4 cellular contexts compared by ENCODE assay signal in the genomic region with DNA sequence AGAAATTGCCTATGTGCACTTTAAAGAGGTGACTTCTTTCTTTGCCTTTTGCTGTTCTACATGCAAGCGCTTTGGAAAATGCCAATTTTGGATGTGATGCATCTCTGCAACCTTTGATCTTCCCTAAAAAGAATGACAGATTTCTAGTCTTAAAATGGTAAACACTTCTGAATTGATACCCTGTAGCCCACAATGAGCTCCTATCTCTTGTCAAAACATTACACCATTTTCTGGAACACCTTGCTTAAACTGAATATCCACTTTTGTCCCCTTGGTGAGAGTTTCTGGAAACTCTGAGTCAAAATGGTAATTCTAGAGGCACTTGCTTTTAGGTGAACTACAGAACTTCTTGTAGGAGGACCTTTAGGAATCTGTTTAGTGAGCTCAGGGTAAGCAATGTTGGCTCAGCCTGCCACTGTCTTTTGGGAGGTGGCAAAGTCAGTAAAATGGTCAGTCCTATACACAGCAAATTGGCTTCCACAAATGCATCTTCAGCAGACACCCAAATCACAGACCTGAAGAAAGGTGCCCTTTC.
"Had no signal": no experiment of that assay in that cellular context is flagged by ENCODE, and none has a peak within 500 bp of the region (broad histone marks: within the 10 kb centered on the region; RNA-seq: fewer than 3 reads in every experiment).

No MANE protein-coding gene starts in this region.

- H3K4me2 ChIP-seq: GM23338 had no signal

- H3K27ac Mint-ChIP-seq: GM23338, H9 had no signal

- H2AFZ ChIP-seq: GM23338 had no signal

- H3K9me3 Mint-ChIP-seq: GM23338, H9 had no signal

- H3K4me3 Mint-ChIP-seq: GM23338, H9 had no signal

- ATAC-seq: GM23338 had no signal

- H3K4me3 ChIP-seq: GM23338 had no signal

- DNase-seq: H9, HCEC 1CT, IMR-90 had no signal
